Comparison of ENCODE assay signal across 17 cellular contexts in the genomic region with DNA sequence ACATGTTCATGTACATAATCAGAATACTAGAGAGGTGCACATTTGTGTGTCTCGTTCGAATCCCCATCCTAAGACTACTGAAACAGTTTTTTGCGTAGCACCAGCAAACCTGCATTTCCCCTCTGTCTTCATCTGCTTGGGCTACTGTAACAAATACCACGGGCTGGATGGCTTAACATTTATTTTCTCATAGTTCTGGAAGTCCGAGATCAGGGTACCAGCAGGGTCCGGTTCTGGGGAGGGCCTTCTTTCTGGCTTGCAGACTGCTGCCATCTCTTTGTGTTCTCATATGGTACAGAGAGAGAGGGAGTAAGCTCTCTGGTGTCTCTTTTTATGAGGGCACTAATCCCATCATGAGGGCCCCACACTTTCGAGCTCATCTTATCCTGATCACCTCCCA.
"Had no signal": no experiment of that assay in that cellular context is flagged by ENCODE, and none has a peak within 500 bp of the region (broad histone marks: within the 10 kb centered on the region; RNA-seq: fewer than 3 reads in every experiment).

No MANE protein-coding gene starts in this region.

- DNase-seq: effector memory CD8-positive, alpha-beta T cell; esophagus squamous epithelium; foreskin fibroblast; glutamatergic neuron; islet precursor cell; mammary epithelial cell; naive thymus-derived CD4-positive, alpha-beta T cell; ovary; small intestine; stimulated activated CD4-positive, alpha-beta T cell treated with anti-CD3 and anti-CD28 coated beads, Interleukin-12 subunit alpha, Interleukin-12 subunit beta, amount 100 ng/mL, for 4 hours had no signal

- H3K9me3 ChIP-seq: esophagus squamous epithelium, gastroesophageal sphincter, neutrophil, ovary, right atrium auricular region, tibial nerve had no signal

- ATAC-seq: effector memory CD8-positive, alpha-beta T cell; gastroesophageal sphincter; left lobe of liver; naive thymus-derived CD4-positive, alpha-beta T cell had no signal

- H3K27ac Mint-ChIP-seq: dendritic cell treated with granulocyte-macrophage colony-stimulating factor and Interleukin-4, amounts not matched to agents 40 ng/mL and 50 ng/mL, for 4 days; effector memory CD8-positive, alpha-beta T cell; stimulated activated naive CD8-positive, alpha-beta T cell treated with anti-CD3 and anti-CD28 coated beads, Interleukin-15, Interleukin-2, amounts not matched to agents 100 ng/mL and 50 ng/mL, for 24 hours had no signal

- H3K4me3 ChIP-seq: esophagus squamous epithelium, gastroesophageal sphincter, ovary, right atrium auricular region, tibial nerve had no signal

- H3K27me3 Mint-ChIP-seq: dendritic cell treated with granulocyte-macrophage colony-stimulating factor and Interleukin-4, amounts not matched to agents 40 ng/mL and 50 ng/mL, for 4 days; effector memory CD8-positive, alpha-beta T cell; naive thymus-derived CD4-positive, alpha-beta T cell; stimulated activated naive CD8-positive, alpha-beta T cell treated with anti-CD3 and anti-CD28 coated beads, Interleukin-15, Interleukin-2, amounts not matched to agents 100 ng/mL and 50 ng/mL, for 24 hours had no signal

- H3K9me3 Mint-ChIP-seq: dendritic cell treated with granulocyte-macrophage colony-stimulating factor and Interleukin-4, amounts not matched to agents 40 ng/mL and 50 ng/mL, for 4 days; effector memory CD8-positive, alpha-beta T cell; naive thymus-derived CD4-positive, alpha-beta T cell; stimulated activated naive CD8-positive, alpha-beta T cell treated with anti-CD3 and anti-CD28 coated beads, Interleukin-15, Interleukin-2, amounts not matched to agents 100 ng/mL and 50 ng/mL, for 24 hours had no signal

- H3K4me3 Mint-ChIP-seq: dendritic cell treated with granulocyte-macrophage colony-stimulating factor and Interleukin-4, amounts not matched to agents 40 ng/mL and 50 ng/mL, for 4 days; effector memory CD8-positive, alpha-beta T cell; naive thymus-derived CD4-positive, alpha-beta T cell; stimulated activated naive CD8-positive, alpha-beta T cell treated with anti-CD3 and anti-CD28 coated beads, Interleukin-15, Interleukin-2, amounts not matched to agents 100 ng/mL and 50 ng/mL, for 24 hours had no signal

- H3K27ac ChIP-seq: esophagus squamous epithelium, gastroesophageal sphincter, neutrophil, ovary, right atrium auricular region, tibial nerve had no signal

- H3K27me3 ChIP-seq: esophagus squamous epithelium, gastroesophageal sphincter, neutrophil, ovary, right atrium auricular region, tibial nerve had no signal

- H3K36me3 ChIP-seq: ovary had no signal
